10 cellular contexts compared by ENCODE assay signal in the genomic region with DNA sequence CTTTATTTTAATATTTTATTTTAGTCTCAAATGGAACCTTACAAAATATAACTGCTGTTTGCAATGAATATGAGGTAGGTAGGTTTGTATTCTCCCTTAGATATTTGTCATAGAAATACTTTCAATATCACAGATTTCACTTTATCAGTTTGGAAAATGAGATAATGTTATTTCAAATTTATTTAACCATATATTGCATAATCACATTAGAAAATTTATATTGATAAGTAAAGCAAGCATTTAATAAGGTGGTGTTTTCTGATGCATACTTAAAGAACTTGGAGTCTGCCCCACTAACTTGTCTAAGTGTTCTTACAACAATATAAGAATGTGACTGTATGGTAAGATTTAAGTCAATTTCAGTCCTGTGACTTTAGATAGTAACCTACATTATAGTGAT.
"Had no signal": no experiment of that assay in that cellular context is flagged by ENCODE, and none has a peak within 500 bp of the region (broad histone marks: within the 10 kb centered on the region; RNA-seq: fewer than 3 reads in every experiment).

No MANE protein-coding gene starts in this region.

- DNase-seq: GM23248, GOT3, H7, HFFc6, IMR-90, KBM-7 had no signal

- ATAC-seq: HCT116 had no signal

- H3K4me1 ChIP-seq: HAP-1 had no signal

- H3K4me3 ChIP-seq: GM23248, HAP-1 had no signal

- H3K27ac ChIP-seq: GM23248, HL-60, KMS-11 had no signal

- H3K4me2 ChIP-seq: KMS-11 had no signal

- H3K9ac ChIP-seq: GM23248, KMS-11 had no signal

- H2AFZ ChIP-seq: GM23248 had no signal

- H3K9me3 ChIP-seq: HAP-1 had no signal
